Comparison of ENCODE assay signal across 8 cellular contexts in the genomic region with DNA sequence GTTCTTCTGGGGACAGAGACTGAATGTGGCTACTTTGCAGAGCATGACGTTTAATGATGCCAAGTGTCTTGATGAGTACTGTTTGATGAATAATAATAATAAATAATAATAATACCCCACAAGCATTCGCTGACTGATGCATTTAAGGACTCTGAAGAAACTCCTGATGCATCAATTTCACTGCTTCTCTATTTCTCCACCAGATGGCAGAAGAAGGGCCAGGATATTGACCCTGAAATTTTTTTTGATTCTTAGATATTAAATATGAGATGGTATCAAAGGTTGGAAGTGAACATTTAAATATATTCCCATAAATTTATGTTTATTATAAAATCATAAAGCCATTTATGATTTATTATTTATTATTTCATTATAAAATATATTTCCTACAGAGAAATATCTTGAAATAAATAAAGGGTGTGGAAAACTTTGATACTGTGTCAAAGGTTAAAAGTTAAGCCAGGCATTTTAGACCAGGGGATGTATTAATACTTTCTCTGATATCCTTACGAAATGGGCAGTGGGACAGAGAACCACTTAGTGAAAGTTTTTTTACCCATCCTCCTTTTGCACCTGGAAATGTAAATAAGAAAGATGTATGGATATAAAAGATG.
A peak's percentile ranks its signal among the peaks of the same experiment; 100 is the strongest.
DNase-seq lines count a peak whose midpoint lies in the region; ATAC-seq, FAIRE-seq and TF ChIP-seq lines count a peak whose summit lies in the region.

No MANE protein-coding gene starts in this region.

- TF ChIP-seq CTCF in keratinocyte (optimal IDR thresholded peaks at IDR 0.05 in 1 of 3, IDR thresholded peaks at IDR 0.05 in 1 of 3, conservative IDR thresholded peaks at IDR 0.05 in 1 of 3; ENCODE audit: extremely low read depth in 1 of 3, insufficient read depth in 2 of 3, low read length in 3 of 3) = peak in 2 of 3 experiments; percentile 38 to 51

- H3K36me3 ChIP-seq in adipocyte (ENCODE audit: control insufficient read depth, insufficient read depth, low read length, severe bottlenecking) (no peaks in the 10 kb centered on the region), keratinocyte (ENCODE audit: control insufficient read depth in 2 of 2, extremely low read depth in 1 of 2, insufficient read depth in 2 of 2, low read length in 2 of 2) (no peaks in the 10 kb centered on the region)

- dilution Hi-C loops in keratinocyte (cut with MboI; ENCODE audit: extremely low pct_ligation_motif_present, low sequenced_read_pairs) = no loop called here

- no peaks in the 10 kb centered on the region for H4K20me1 ChIP-seq in keratinocyte (ENCODE audit: control insufficient read depth, extremely low read depth, insufficient read depth, low read length)

- H3K4me3 ChIP-seq in Jurkat, Clone E6-1 (ENCODE audit: low read length) = no peak overlapping the region
- H3K4me3 ChIP-seq in adipocyte (ENCODE audit: low read length) = no peak overlapping the region
- no peak overlapping the region for H3K4me3 ChIP-seq in keratinocyte (ENCODE audit: control insufficient read depth in 2 of 3, extremely low read depth in 1 of 3, insufficient read depth in 2 of 3, low read depth in 1 of 3, low read length in 3 of 3)

- H3K27ac ChIP-seq in keratinocyte (ENCODE audit: control insufficient read depth, insufficient read depth, low read length) = no peak overlapping the region

- H3K4me1 ChIP-seq in adipocyte (ENCODE audit: control insufficient read depth, insufficient read depth, low read length) (peaks cover 26% of the 10 kb centered on the region), keratinocyte (ENCODE audit: control insufficient read depth, extremely low read depth, insufficient read depth, low read length) (peaks cover 3% of the 10 kb centered on the region)

- H3K9me3 ChIP-seq in adipocyte (ENCODE audit: control insufficient read depth, low read length) = no peaks in the 10 kb centered on the region
- no peaks in the 10 kb centered on the region for H3K9me3 ChIP-seq in keratinocyte (ENCODE audit: control insufficient read depth, low read depth, low read length)

- H3K79me2 ChIP-seq in keratinocyte (ENCODE audit: control insufficient read depth, insufficient read depth, low read length) = no peaks in the 10 kb centered on the region

- no peak for FAIRE-seq in keratinocyte (lab: Jason Lieb, UNC)

- no peak overlapping the region for H3K4me2 ChIP-seq in keratinocyte (ENCODE audit: control insufficient read depth, extremely low read depth, insufficient read depth, low read depth, low read length)

- ATAC-seq in GM18858 (IDR thresholded peaks at IDR 0.05; ENCODE audit: unreplicated experiment) (no peak), GM19023 (IDR thresholded peaks at IDR 0.05; ENCODE audit: unreplicated experiment) (no peak), GM21360 (IDR thresholded peaks at IDR 0.05; ENCODE audit: unreplicated experiment) (no peak)

- no peaks in the 10 kb centered on the region for H3K9me1 ChIP-seq in keratinocyte (ENCODE audit: control insufficient read depth, extremely low read depth, insufficient read depth, low read length)

- H3K27me3 ChIP-seq in adipocyte (replicated peaks; ENCODE audit: control insufficient read depth, insufficient read depth, low read length) = peaks cover 15% of the 10 kb centered on the region
- no peaks in the 10 kb centered on the region for H3K27me3 ChIP-seq in keratinocyte (ENCODE audit: control insufficient read depth, extremely low read depth, insufficient read depth, low read length)

- H2AFZ ChIP-seq in keratinocyte (ENCODE audit: control insufficient read depth, low read length) = no peak overlapping the region

- no peak overlapping the region for H3K9ac ChIP-seq in adipocyte (ENCODE audit: low read length)
- H3K9ac ChIP-seq in keratinocyte (ENCODE audit: control insufficient read depth, extremely low read depth, insufficient read depth, low read length) = no peak overlapping the region

- DNase-seq in D341Med (ENCODE audit: low spot score) (peak; percentile 38), adipocyte (ENCODE audit: low read depth) (peak; percentile 73), keratinocyte (ENCODE audit: low read depth, low spot score) (no peak), ureter (ENCODE audit: low spot score) (no peak)
- peak; percentile 26 for DNase-seq in Jurkat, Clone E6-1 (ENCODE audit: low read depth, low spot score)

Comparison
In these comparisons a context has a peak if more than half of its experiments do, and no peak if none do; other contexts are left out.
1. DNase-seq: peak in D341Med (single experiment), Jurkat, Clone E6-1 (single experiment) and adipocyte (single experiment); none in keratinocyte (single experiment) and ureter (single experiment).